ENCODE assay signal across 16 cellular contexts in the genomic region with DNA sequence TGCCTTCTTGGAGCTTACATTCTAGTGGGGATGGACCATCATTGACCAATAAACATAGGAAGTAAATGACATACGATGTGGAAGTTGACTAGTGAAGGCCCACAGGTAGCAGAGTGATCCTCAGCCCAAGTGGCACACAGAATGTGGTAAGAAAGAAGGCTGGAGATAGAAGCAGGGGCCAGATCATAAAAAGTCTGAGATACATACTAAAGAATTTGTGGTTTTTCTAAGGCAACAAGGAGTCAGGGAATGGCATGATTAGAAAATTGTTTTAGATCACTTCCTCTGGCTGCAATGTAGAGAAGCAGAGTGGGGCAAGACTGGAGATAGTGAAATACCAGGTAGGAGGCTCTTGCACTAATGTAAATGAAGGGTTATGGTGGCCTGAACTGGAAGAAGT.
DNase-seq lines count a peak whose midpoint lies in the region; ATAC-seq and TF ChIP-seq lines count a peak whose summit lies in the region.
"Had no signal": no experiment of that assay in that cellular context is flagged by ENCODE, and none has a peak within 500 bp of the region (broad histone marks: within the 10 kb centered on the region; RNA-seq: fewer than 3 reads in every experiment).

No MANE protein-coding gene starts in this region.

- H3K4me1 ChIP-seq in CD4-positive, CD25-positive, alpha-beta regulatory T cell (ENCODE audit: control insufficient read depth, insufficient read depth, low read length, poor library complexity, severe bottlenecking), result peaks cover 49% of the 10 kb centered on the region
- peaks cover 20% of the 10 kb centered on the region for H3K4me1 ChIP-seq in mucosa of descending colon (ENCODE audit: low read depth)

- no peaks in the 10 kb centered on the region for H3K27me3 Mint-ChIP-seq in CD4-positive, CD25-positive, alpha-beta regulatory T cell
- no peaks in the 10 kb centered on the region for H3K27me3 Mint-ChIP-seq in activated T-helper 17 cell treated with anti-CD3 and anti-CD28 coated beads, Interleukin-2, amount 50 U/mL, for 72 hours

- H3K9me3 Mint-ChIP-seq in CD4-positive, CD25-positive, alpha-beta regulatory T cell, result peaks cover 0 to 13% (median 4%) of the 10 kb centered on the region in 7 donors
- peaks cover 8% of the 10 kb centered on the region for H3K9me3 Mint-ChIP-seq in activated T-helper 17 cell treated with anti-CD3 and anti-CD28 coated beads, Interleukin-2, amount 50 U/mL, for 72 hours

- peak overlapping the region; percentile 90 to 98 (median 96) for H3K27ac Mint-ChIP-seq in CD4-positive, CD25-positive, alpha-beta regulatory T cell
- H3K27ac Mint-ChIP-seq in activated T-helper 17 cell treated with anti-CD3 and anti-CD28 coated beads, Interleukin-2, amount 50 U/mL, for 72 hours, result peak overlapping the region; percentile 55

- no peak for ATAC-seq in CD4-positive, CD25-positive, alpha-beta regulatory T cell (ENCODE audit: low read depth in 2 of 2)
- no peak for ATAC-seq in activated T-helper 17 cell treated with anti-CD3 and anti-CD28 coated beads, Interleukin-2, amount 50 U/mL, for 72 hours (replicated peaks)
- ATAC-seq in HG03457 (IDR thresholded peaks at IDR 0.05; ENCODE audit: unreplicated experiment) (no peak), mucosa of descending colon (no peak), HG02970 (IDR thresholded peaks at IDR 0.05; ENCODE audit: low FRiP score, unreplicated experiment) (no peak)

- H3K27me3 ChIP-seq in CD4-positive, CD25-positive, alpha-beta regulatory T cell (ENCODE audit: control insufficient read depth, insufficient read depth, low read length), result no peaks in the 10 kb centered on the region
- H3K27me3 ChIP-seq: tibial artery had no signal

- H3K4me3 Mint-ChIP-seq in CD4-positive, CD25-positive, alpha-beta regulatory T cell, result peak overlapping the region; percentile 7 to 87 (median 56)
- peak overlapping the region; percentile 62 for H3K4me3 Mint-ChIP-seq in activated T-helper 17 cell treated with anti-CD3 and anti-CD28 coated beads, Interleukin-2, amount 50 U/mL, for 72 hours
- H3K4me3 Mint-ChIP-seq: H9 had no signal

- TF ChIP-seq CTCF in mucosa of descending colon (IDR thresholded peaks at IDR 0.05), result no peak

- H3K36me3 ChIP-seq in CD4-positive, CD25-positive, alpha-beta regulatory T cell (ENCODE audit: control insufficient read depth, insufficient read depth, low read length), result peaks cover 43% of the 10 kb centered on the region
- H3K36me3 ChIP-seq in mucosa of descending colon (ENCODE audit: low read depth), result peaks cover 13% of the 10 kb centered on the region

- H3K4me1 Mint-ChIP-seq in CD4-positive, CD25-positive, alpha-beta regulatory T cell, result peaks cover 34 to 75% (median 58%) of the 10 kb centered on the region in 4 donors
- peaks cover 45% of the 10 kb centered on the region for H3K4me1 Mint-ChIP-seq in activated T-helper 17 cell treated with anti-CD3 and anti-CD28 coated beads, Interleukin-2, amount 50 U/mL, for 72 hours
- H3K4me1 Mint-ChIP-seq: H9 had no signal

- peak overlapping the region; percentile 78 for H3K4me3 ChIP-seq in CD4-positive, CD25-positive, alpha-beta regulatory T cell (ENCODE audit: low read depth, low read length)
- H3K4me3 ChIP-seq in mucosa of descending colon, result no peak overlapping the region
- H3K4me3 ChIP-seq: PC-9, tibial artery had no signal

- peaks cover 64% of the 10 kb centered on the region for H3K36me3 Mint-ChIP-seq in CD4-positive, CD25-positive, alpha-beta regulatory T cell
- peaks cover 95% of the 10 kb centered on the region for H3K36me3 Mint-ChIP-seq in activated T-helper 17 cell treated with anti-CD3 and anti-CD28 coated beads, Interleukin-2, amount 50 U/mL, for 72 hours (ENCODE audit: low read depth)

- H3K27ac ChIP-seq in CD4-positive, CD25-positive, alpha-beta regulatory T cell (ENCODE audit: insufficient read depth, low read length, poor library complexity, severe bottlenecking), result peak overlapping the region; percentile 89
- H3K27ac ChIP-seq: C4-2B, PC-9, tibial artery had no signal

- intact Hi-C loops in mucosa of descending colon (cut with DNase I, micrococcal nuclease), result no loop called here

- DNase-seq in CD4-positive, CD25-positive, alpha-beta regulatory T cell, result no peak
- DNase-seq in EL (peak; percentile 56), iris pigment epithelial cell (ENCODE audit: low read depth) (peak; percentile 64), mucosa of descending colon (no peak)
- no peak for DNase-seq in stimulated activated CD4-positive, alpha-beta T cell treated with anti-CD3 and anti-CD28 coated beads, Interleukin-2, amount 100 ng/mL, for 24 hours
- DNase-seq: H9, islet precursor cell, NCI-H2081 treated with DMSO at 0.1 percent for 48 hours, NCI-H69, occipital lobe, tibial artery had no signal

- H3K9me3 ChIP-seq in CD4-positive, CD25-positive, alpha-beta regulatory T cell (ENCODE audit: control insufficient read depth in 2 of 2, low read length in 2 of 2), result peaks cover 9 to 20% of the 10 kb centered on the region in 2 experiments
- peaks cover 13% of the 10 kb centered on the region for H3K9me3 ChIP-seq in mucosa of descending colon
- H3K9me3 ChIP-seq: tibial artery had no signal

Comparison
In these comparisons a context has a peak if more than half of its experiments do, and no peak if none do; other contexts are left out.
1. DNase-seq: peak in EL (single experiment) and iris pigment epithelial cell (single experiment); none in CD4-positive, CD25-positive, alpha-beta regulatory T cell (0 of 3), mucosa of descending colon (0 of 3) and stimulated activated CD4-positive, alpha-beta T cell treated with anti-CD3 and anti-CD28 coated beads, Interleukin-2, amount 100 ng/mL, for 24 hours (0 of 2).